ENCODE assay signal across 1 cellular context in genomic region chr1:213690341-213690917, GRCh38.
A peak's percentile ranks its signal among the peaks of the same experiment; 100 is the strongest.
TF ChIP-seq lines count a peak whose summit lies in the region.

No MANE protein-coding gene starts in this region.

TF ChIP-seq in HepG2, 621 proteins besides CTCF, POLR2A, EP300 and RAD21 (continued from another document):
- TF ChIP-seq ZUFSP (CRISPR knock-in tag; IDR thresholded peaks at IDR 0.05; ENCODE audit: borderline replicate concordance) (no peak), CHD4 (IDR thresholded peaks at IDR 0.05; ENCODE audit: borderline replicate concordance, low read length) (0 out of 2 replicates have a peak, but pooled peaks have one; percentile 41)
